8 cellular contexts compared by ENCODE assay signal in the genomic region with DNA sequence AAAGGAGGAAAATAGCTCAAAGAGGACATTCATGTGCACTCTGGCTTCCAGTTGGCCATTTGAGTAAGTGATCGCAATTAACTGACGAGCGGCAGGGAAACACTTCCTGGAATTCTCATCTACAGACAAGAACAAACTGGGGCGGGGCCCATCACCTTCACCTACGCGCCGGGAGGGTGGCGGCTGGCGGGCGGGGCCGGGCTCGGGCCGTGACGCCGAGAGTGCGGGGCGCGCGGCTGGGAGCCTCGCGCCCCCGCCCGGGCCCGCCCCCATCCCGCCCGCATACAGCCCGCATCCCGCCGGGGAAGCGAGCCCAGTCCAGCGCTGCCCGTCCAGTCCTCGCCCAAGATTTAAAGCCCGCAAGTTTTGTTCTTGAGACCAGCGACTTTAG. TPM values are rescaled to one million over a fixed set of nuclear protein-coding genes. Genes with fewer than 3 reads are reported as not detected.
DNase-seq lines count a peak whose midpoint lies in the region; ATAC-seq, FAIRE-seq and TF ChIP-seq lines count a peak whose summit lies in the region.

A gene with protein sequence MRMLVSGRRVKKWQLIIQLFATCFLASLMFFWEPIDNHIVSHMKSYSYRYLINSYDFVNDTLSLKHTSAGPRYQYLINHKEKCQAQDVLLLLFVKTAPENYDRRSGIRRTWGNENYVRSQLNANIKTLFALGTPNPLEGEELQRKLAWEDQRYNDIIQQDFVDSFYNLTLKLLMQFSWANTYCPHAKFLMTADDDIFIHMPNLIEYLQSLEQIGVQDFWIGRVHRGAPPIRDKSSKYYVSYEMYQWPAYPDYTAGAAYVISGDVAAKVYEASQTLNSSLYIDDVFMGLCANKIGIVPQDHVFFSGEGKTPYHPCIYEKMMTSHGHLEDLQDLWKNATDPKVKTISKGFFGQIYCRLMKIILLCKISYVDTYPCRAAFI (plus strand): TSS at position 281 of the 391 bp plus-strand sequence. CDS start 16,546 bp downstream, outside the sequence.

- H4K20me1 ChIP-seq in neural progenitor cell (ENCODE audit: low read depth): no peaks in the 10 kb centered on the region

- H3K27me3 ChIP-seq in neural progenitor cell: peaks cover 31% of the 10 kb centered on the region

- H3K36me3 ChIP-seq in neural progenitor cell: no peaks in the 10 kb centered on the region

- ATAC-seq in HG03520 (IDR thresholded peaks at IDR 0.05; ENCODE audit: unreplicated experiment): no peak

- peak within 1 kb of the TSS; percentile 67 for H3K27ac Mint-ChIP-seq in neural progenitor cell

- peaks cover 8% of the 10 kb centered on the region for H3K4me1 ChIP-seq in neural progenitor cell

- H3K79me2 ChIP-seq in neural progenitor cell (ENCODE audit: low read depth): peaks cover 26% of the 10 kb centered on the region

- H2AFZ ChIP-seq in neural progenitor cell (replicated peaks): peak within 1 kb of the TSS; percentile 97

- no peaks in the 10 kb centered on the region for H3K9me3 Mint-ChIP-seq in neural progenitor cell

- H3K9ac ChIP-seq in neural progenitor cell: peak within 1 kb of the TSS; percentile 40

- H3K4me2 ChIP-seq in neural progenitor cell: peak within 1 kb of the TSS; percentile 90

- no peaks in the 10 kb centered on the region for H3K9me3 ChIP-seq in neural progenitor cell (ENCODE audit: low read depth)

- DNase-seq in COR-L47 (lab: John Stamatoyannopoulos, UW): peak; percentile 82
- peak; percentile 94 for DNase-seq in NCI-H146 (lab: John Stamatoyannopoulos, UW)
- DNase-seq in activated CD8-positive, alpha-beta memory T cell treated with anti-CD3 and anti-CD28 coated beads, Interleukin-2, amount 50 U/mL, for 48 hours: peak; percentile 71
- no peak for DNase-seq in fibroblast of the aortic adventitia (ENCODE audit: low read depth)
- no peak for DNase-seq in neural progenitor cell (ENCODE audit: low spot score)
- peak; percentile 45 for DNase-seq in urothelium cell line (ENCODE audit: low spot score)
- no peak for DNase-seq in globus pallidus (ENCODE audit: low spot score)

- TF ChIP-seq CTCF in fibroblast of the aortic adventitia (IDR thresholded peaks at IDR 0.05; ENCODE audit: insufficient read depth, low read length): no peak
- TF ChIP-seq CTCF in neural progenitor cell (IDR thresholded peaks at IDR 0.05): no peak

- FAIRE-seq in urothelium cell line (lab: Jason Lieb, UNC): no peak

- H3K27ac ChIP-seq in neural progenitor cell: no peak within 1 kb of the TSS

- peaks cover 18% of the 10 kb centered on the region for H3F3A ChIP-seq in neural progenitor cell (ENCODE audit: low read depth)

- peaks cover 9% of the 10 kb centered on the region for H3K27me3 Mint-ChIP-seq in neural progenitor cell (ENCODE audit: insufficient read depth, low read depth)

- peak within 1 kb of the TSS; percentile 80 for H3K4me3 ChIP-seq in fibroblast of the aortic adventitia (ENCODE audit: low read depth, low read length)
- H3K4me3 ChIP-seq in neural progenitor cell: peak within 1 kb of the TSS; percentile 71

- peak within 1 kb of the TSS; percentile 92 for H3K4me3 Mint-ChIP-seq in neural progenitor cell

- peaks cover 34% of the 10 kb centered on the region for H3K4me1 Mint-ChIP-seq in neural progenitor cell

- peaks cover 14% of the 10 kb centered on the region for H3K36me3 Mint-ChIP-seq in neural progenitor cell

RNA-seq across cellular contexts. Expression of the gene that starts here (rescaled TPM):
- 4.7 and 10.4 TPM in 2 replicates for total RNA-seq in fibroblast of the aortic adventitia (ENCODE audit: low replicate concordance)
- total RNA-seq in neural progenitor cell (ENCODE audit: low replicate concordance): 9.0 and 14.1 TPM in 2 replicates

Comparison
In these comparisons a context has a peak if more than half of its experiments do, and no peak if none do; other contexts are left out.
1. DNase-seq: peak in COR-L47 (single experiment), NCI-H146 (single experiment), activated CD8-positive, alpha-beta memory T cell treated with anti-CD3 and anti-CD28 coated beads, Interleukin-2, amount 50 U/mL, for 48 hours (single experiment) and urothelium cell line (single experiment); none in fibroblast of the aortic adventitia (single experiment), neural progenitor cell (single experiment) and globus pallidus (single experiment).